Comparison of ENCODE assay signal across 3 cellular contexts in the genomic region with DNA sequence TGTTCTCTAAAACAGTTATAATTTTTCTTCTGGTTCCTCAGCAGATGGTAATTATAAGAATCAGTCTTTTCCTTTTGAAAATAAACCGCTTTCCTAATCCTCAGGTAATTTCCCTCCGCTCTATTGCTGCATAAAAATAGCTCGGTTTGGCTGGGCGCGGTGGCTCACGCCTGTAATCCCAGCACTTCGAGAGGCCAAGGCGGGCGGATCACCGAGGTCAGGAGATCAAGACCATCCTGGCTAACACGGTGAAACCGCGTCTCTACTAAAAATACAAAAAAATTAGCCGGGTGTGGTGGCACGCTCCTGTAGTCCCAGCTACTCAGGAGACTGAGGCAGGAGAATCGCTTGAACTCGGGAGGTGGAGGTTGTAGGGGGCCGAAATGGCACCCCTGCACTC. TPM values are rescaled to one million over a fixed set of nuclear protein-coding genes. Genes with fewer than 3 reads are reported as not detected.
"Had no signal": no experiment of that assay in that cellular context is flagged by ENCODE, and none has a peak within 500 bp of the region (broad histone marks: within the 10 kb centered on the region; RNA-seq: fewer than 3 reads in every experiment).

No MANE protein-coding gene starts in this region.

RNA-seq across cellular contexts. Expression of a gene that starts 19.2 kb away (rescaled TPM):
- total RNA-seq: kidney epithelial cell, lung microvascular endothelial cell, mononuclear cell had no signal
